ENCODE assay signal across 9 cellular contexts in genomic region chrX:55490121-55490520, GRCh38. TPM values are rescaled to one million over a fixed set of nuclear protein-coding genes. Genes with fewer than 3 reads are reported as not detected.
DNase-seq lines count a peak whose midpoint lies in the region; ATAC-seq and TF ChIP-seq lines count a peak whose summit lies in the region.
"Had no signal": no experiment of that assay in that cellular context is flagged by ENCODE, and none has a peak within 500 bp of the region (broad histone marks: within the 10 kb centered on the region; RNA-seq: fewer than 3 reads in every experiment).

No MANE protein-coding gene starts in this region.

- H3K27me3 Mint-ChIP-seq in T-helper 17 cell, result no peaks in the 10 kb centered on the region

- H3K36me3 Mint-ChIP-seq in T-helper 17 cell (ENCODE audit: low read depth), result no peaks in the 10 kb centered on the region

- no peak for ATAC-seq in T-helper 17 cell
- no peak for ATAC-seq in HG02623 (IDR thresholded peaks at IDR 0.05; ENCODE audit: unreplicated experiment)

- H3K27ac ChIP-seq in rectal smooth muscle tissue (ENCODE audit: low read depth, low read length), result peak overlapping the region; percentile 84

- peak overlapping the region; percentile 65 for H3K4me3 ChIP-seq in fibroblast of mammary gland (ENCODE audit: control insufficient read depth, low read depth, low read length)
- peak overlapping the region; percentile 85 for H3K4me3 ChIP-seq in rectal smooth muscle tissue (ENCODE audit: low read length)

- in situ Hi-C loops in G401 (cut with HindIII; ENCODE audit: low sequenced_read_pairs), result no loop called here

- H3K36me3 ChIP-seq in rectal smooth muscle tissue (ENCODE audit: control insufficient read depth, insufficient read depth, low read length), result no peaks in the 10 kb centered on the region

- no peak for TF ChIP-seq CTCF in fibroblast of mammary gland (conservative IDR thresholded peaks at IDR 0.05; ENCODE audit: control insufficient read depth, insufficient read depth, low read depth, low read length)

- H3K9ac ChIP-seq in rectal smooth muscle tissue (ENCODE audit: low read length), result no peak overlapping the region

- H3K27me3 ChIP-seq in rectal smooth muscle tissue (ENCODE audit: control insufficient read depth, insufficient read depth, low read length), result no peaks in the 10 kb centered on the region

- DNase-seq in G401 (ENCODE audit: low spot score) (peak; percentile 29), T-helper 17 cell (no peak), fibroblast of mammary gland (ENCODE audit: low read depth) (no peak), NCI-H2227 treated with DMSO at 0.1 percent for 48 hours (lab: John Stamatoyannopoulos, UW) (no peak), NCI-H187 treated with DMSO at 0.1 percent for 48 hours (lab: John Stamatoyannopoulos, UW) (no peak), DMS 273 (lab: John Stamatoyannopoulos, UW; ENCODE audit: unreplicated experiment) (no peak)
- DNase-seq: NCI-H2171 treated with DMSO at 0.1 percent for 48 hours had no signal

- H3K4me3 Mint-ChIP-seq in T-helper 17 cell, result peak overlapping the region; percentile 94

- H3K4me1 Mint-ChIP-seq in T-helper 17 cell, result peaks cover 6% of the 10 kb centered on the region

- peaks cover 5% of the 10 kb centered on the region for H3K4me1 ChIP-seq in rectal smooth muscle tissue (ENCODE audit: control insufficient read depth, insufficient read depth, low read length)

- peak overlapping the region; percentile 90 for H3K27ac Mint-ChIP-seq in T-helper 17 cell

- no peaks in the 10 kb centered on the region for H3K9me3 ChIP-seq in T-helper 17 cell (ENCODE audit: control insufficient read depth, low read length, poor library complexity, severe bottlenecking)

RNA-seq across cellular contexts. Expression of gene USP51, which starts 0.5 kb away (rescaled TPM):
- total RNA-seq in G401 (2014; rRNA removed; shearing (Covaris generic)), result 3.3 and 8.1 TPM in 2 replicates
- total RNA-seq in T-helper 17 cell, result 1 to 10 TPM; 1.5 to 1.8 TPM

RNA-seq across cellular contexts. Expression of gene MAGEH1, which starts 38.2 kb away (rescaled TPM):
- total RNA-seq in G401 (2014; rRNA removed; shearing (Covaris generic)), result 17.8 and 31.1 TPM in 2 replicates
- total RNA-seq in T-helper 17 cell, result 10 to 100 TPM; 13.1 to 13.5 TPM
